ENCODE assay signal across 9 cellular contexts in genomic region chr12:117472983-117473382, GRCh38.
DNase-seq lines count a peak whose midpoint lies in the region; ATAC-seq and TF ChIP-seq lines count a peak whose summit lies in the region.
"Had no signal": no experiment of that assay in that cellular context is flagged by ENCODE, and none has a peak within 500 bp of the region (broad histone marks: within the 10 kb centered on the region; RNA-seq: fewer than 3 reads in every experiment).

No MANE protein-coding gene starts in this region.

- no peak overlapping the region for H3K27ac ChIP-seq in hepatocyte
- H3K27ac ChIP-seq: parathyroid adenoma had no signal

- 30% methylated on average over 5 of the region's 5 CpGs for WGBS in hepatocyte (ENCODE audit: low lambda C conversion rate, missing lambda C conversion rate)

- H3K79me2 ChIP-seq in hepatocyte: no peaks in the 10 kb centered on the region
- H3K79me2 ChIP-seq: parathyroid adenoma had no signal

- no peak overlapping the region for H2AFZ ChIP-seq in hepatocyte
- H2AFZ ChIP-seq: parathyroid adenoma had no signal

- no peaks in the 10 kb centered on the region for H3K36me3 ChIP-seq in hepatocyte (replicated peaks; ENCODE audit: insufficient read depth, low read depth)

- H3K27me3 ChIP-seq in hepatocyte: no peaks in the 10 kb centered on the region

- H3K4me1 ChIP-seq in hepatocyte (ENCODE audit: insufficient read depth): no peaks in the 10 kb centered on the region
- H3K4me1 ChIP-seq: parathyroid adenoma had no signal

- POLR2A ChIA-PET in activated CD8-positive, alpha-beta T cell treated with anti-CD3 and anti-CD28 coated beads for 36 hours (lab: Charles Lee): no interaction called here
- POLR2A ChIA-PET in activated CD8-positive, alpha-beta T cell treated with anti-CD3 and anti-CD28 coated beads, Interleukin-2, amount 10 ng/mL, durations not matched to agents 7 days and 5 days (lab: Charles Lee): no interaction called here

- no peak for DNase-seq in activated CD8-positive, alpha-beta T cell treated with anti-CD3 and anti-CD28 coated beads for 36 hours
- no peak for DNase-seq in activated CD8-positive, alpha-beta T cell treated with anti-CD3 and anti-CD28 coated beads, Interleukin-2, amount 10 ng/mL, durations not matched to agents 7 days and 5 days
- DNase-seq in OCI-M1 (lab: John Stamatoyannopoulos, UW): peak; percentile 0
- DNase-seq in hepatocyte (ENCODE audit: low spot score): peak; percentile 18
- DNase-seq in type B pancreatic cell (ENCODE audit: extremely low spot score, unreplicated experiment): no peak
- no peak for DNase-seq in hepatic stellate cell (ENCODE audit: low spot score)
- DNase-seq in SIG-M5 (lab: John Stamatoyannopoulos, UW): no peak

- no peaks in the 10 kb centered on the region for H4K20me1 ChIP-seq in hepatocyte (ENCODE audit: insufficient read depth, poor library complexity, severe bottlenecking)

- H3K27me3 Mint-ChIP-seq in activated CD8-positive, alpha-beta T cell treated with anti-CD3 and anti-CD28 coated beads for 36 hours: no peaks in the 10 kb centered on the region
- no peaks in the 10 kb centered on the region for H3K27me3 Mint-ChIP-seq in activated CD8-positive, alpha-beta T cell treated with anti-CD3 and anti-CD28 coated beads, Interleukin-2, amount 10 ng/mL, durations not matched to agents 7 days and 5 days (ENCODE audit: low read depth)
- H3K27me3 Mint-ChIP-seq in type B pancreatic cell: peaks cover 20% of the 10 kb centered on the region

- no peak overlapping the region for H3K4me3 Mint-ChIP-seq in activated CD8-positive, alpha-beta T cell treated with anti-CD3 and anti-CD28 coated beads for 36 hours
- no peak overlapping the region for H3K4me3 Mint-ChIP-seq in activated CD8-positive, alpha-beta T cell treated with anti-CD3 and anti-CD28 coated beads, Interleukin-2, amount 10 ng/mL, durations not matched to agents 7 days and 5 days
- no peak overlapping the region for H3K4me3 Mint-ChIP-seq in type B pancreatic cell

- H3K4me1 Mint-ChIP-seq in activated CD8-positive, alpha-beta T cell treated with anti-CD3 and anti-CD28 coated beads for 36 hours (ENCODE audit: low read depth): no peaks in the 10 kb centered on the region
- H3K4me1 Mint-ChIP-seq in activated CD8-positive, alpha-beta T cell treated with anti-CD3 and anti-CD28 coated beads, Interleukin-2, amount 10 ng/mL, durations not matched to agents 7 days and 5 days (ENCODE audit: low read depth): no peaks in the 10 kb centered on the region
- peaks cover 11% of the 10 kb centered on the region for H3K4me1 Mint-ChIP-seq in type B pancreatic cell (ENCODE audit: unreplicated experiment)

- ATAC-seq in activated CD8-positive, alpha-beta T cell treated with anti-CD3 and anti-CD28 coated beads for 36 hours: no peak
- ATAC-seq in activated CD8-positive, alpha-beta T cell treated with anti-CD3 and anti-CD28 coated beads, Interleukin-2, amount 10 ng/mL, durations not matched to agents 7 days and 5 days: no peak
- no peak for ATAC-seq in HG02798 (IDR thresholded peaks at IDR 0.05; ENCODE audit: poor library complexity, unreplicated experiment)

- intact Hi-C loops in activated CD8-positive, alpha-beta T cell treated with anti-CD3 and anti-CD28 coated beads for 36 hours (cut with micrococcal nuclease): no loop called here

- H3K4me2 ChIP-seq in hepatocyte: no peak overlapping the region

- no peak overlapping the region for H3K4me3 ChIP-seq in hepatocyte

- peaks cover 4% of the 10 kb centered on the region for H3K9me3 Mint-ChIP-seq in activated CD8-positive, alpha-beta T cell treated with anti-CD3 and anti-CD28 coated beads for 36 hours
- H3K9me3 Mint-ChIP-seq in activated CD8-positive, alpha-beta T cell treated with anti-CD3 and anti-CD28 coated beads, Interleukin-2, amount 10 ng/mL, durations not matched to agents 7 days and 5 days (ENCODE audit: insufficient read depth): peaks cover 4% of the 10 kb centered on the region
- H3K9me3 Mint-ChIP-seq in type B pancreatic cell: no peaks in the 10 kb centered on the region

- H3K9me2 ChIP-seq in hepatocyte (replicated peaks; ENCODE audit: insufficient read depth): no peaks in the 10 kb centered on the region

- CTCF ChIA-PET in activated CD8-positive, alpha-beta T cell treated with anti-CD3 and anti-CD28 coated beads for 36 hours (lab: Charles Lee): no interaction called here
- CTCF ChIA-PET in activated CD8-positive, alpha-beta T cell treated with anti-CD3 and anti-CD28 coated beads, Interleukin-2, amount 10 ng/mL, durations not matched to agents 7 days and 5 days (lab: Charles Lee): no interaction called here

- no peak overlapping the region for H3K27ac Mint-ChIP-seq in activated CD8-positive, alpha-beta T cell treated with anti-CD3 and anti-CD28 coated beads for 36 hours
- H3K27ac Mint-ChIP-seq in activated CD8-positive, alpha-beta T cell treated with anti-CD3 and anti-CD28 coated beads, Interleukin-2, amount 10 ng/mL, durations not matched to agents 7 days and 5 days: no peak overlapping the region
- H3K27ac Mint-ChIP-seq in type B pancreatic cell: no peak overlapping the region

- peak; percentile 8 for TF ChIP-seq CTCF in activated CD8-positive, alpha-beta T cell treated with anti-CD3 and anti-CD28 coated beads for 36 hours (IDR thresholded peaks at IDR 0.05)
- TF ChIP-seq CTCF in hepatocyte (IDR thresholded peaks at IDR 0.05; ENCODE audit: poor library complexity) (peak; percentile 36), type B pancreatic cell (conservative IDR thresholded peaks at IDR 0.05) (peak; percentile 75)

- no peaks in the 10 kb centered on the region for H3K36me3 Mint-ChIP-seq in activated CD8-positive, alpha-beta T cell treated with anti-CD3 and anti-CD28 coated beads for 36 hours (ENCODE audit: low read depth)
- H3K36me3 Mint-ChIP-seq in activated CD8-positive, alpha-beta T cell treated with anti-CD3 and anti-CD28 coated beads, Interleukin-2, amount 10 ng/mL, durations not matched to agents 7 days and 5 days (ENCODE audit: low read depth): no peaks in the 10 kb centered on the region
- no peaks in the 10 kb centered on the region for H3K36me3 Mint-ChIP-seq in type B pancreatic cell

- H3K9me3 ChIP-seq in hepatocyte (ENCODE audit: low read depth): no peaks in the 10 kb centered on the region

Comparison
In these comparisons a context has a peak if more than half of its experiments do, and no peak if none do; other contexts are left out.
1. DNase-seq: peak in OCI-M1 (single experiment) and hepatocyte (single experiment); none in activated CD8-positive, alpha-beta T cell treated with anti-CD3 and anti-CD28 coated beads for 36 hours (single experiment), activated CD8-positive, alpha-beta T cell treated with anti-CD3 and anti-CD28 coated beads, Interleukin-2, amount 10 ng/mL, durations not matched to agents 7 days and 5 days (single experiment), type B pancreatic cell (single experiment), hepatic stellate cell (single experiment) and SIG-M5 (single experiment).
2. CTCF ChIP-seq: peak in every context shown above with its lines; median percentile 75 in type B pancreatic cell; 36 in hepatocyte; 8 in activated CD8-positive, alpha-beta T cell treated with anti-CD3 and anti-CD28 coated beads for 36 hours.